Comparison of ENCODE assay signal across 16 cellular contexts in genomic region chr11:115477410-115477809, GRCh38.
"Had no signal": no experiment of that assay in that cellular context is flagged by ENCODE, and none has a peak within 500 bp of the region (broad histone marks: within the 10 kb centered on the region; RNA-seq: fewer than 3 reads in every experiment).

No MANE protein-coding gene starts in this region.

- DNase-seq: activated CD8-positive, alpha-beta memory T cell treated with anti-CD3 and anti-CD28 coated beads, Interleukin-2, amount 50 U/mL, for 4 hours; activated naive CD4-positive, alpha-beta T cell; activated T-cell treated with anti-CD3 and anti-CD28 coated beads, Interleukin-2, amount 50 U/mL, for 24 hours; adrenal gland; brain microvascular endothelial cell; caudate nucleus; effector CD4-positive, alpha-beta T cell; left ventricle myocardium inferior; naive thymus-derived CD8-positive, alpha-beta T cell; retina; spleen; stimulated activated CD4-positive, alpha-beta T cell treated with anti-CD3 and anti-CD28 coated beads, Interleukin-4, amount 100 ng/mL, for 24 hours; stimulated activated naive CD4-positive, alpha-beta T cell treated with Interleukin-2 at 50 U/mL for 16 hours; T-helper 9 cell; upper lobe of left lung had no signal

- FAIRE-seq: endometrium had no signal

- ATAC-seq: naive thymus-derived CD8-positive, alpha-beta T cell had no signal
